Comparison of ENCODE assay signal across 26 cellular contexts in genomic region chr12:13610280-13610679, GRCh38.
"Had no signal": no experiment of that assay in that cellular context is flagged by ENCODE, and none has a peak within 500 bp of the region (broad histone marks: within the 10 kb centered on the region; RNA-seq: fewer than 3 reads in every experiment).

No MANE protein-coding gene starts in this region.

- H3K4me1 Mint-ChIP-seq: immature natural killer cell; naive B cell; stimulated activated effector memory CD8-positive, alpha-beta T cell treated with anti-CD3 and anti-CD28 coated beads, Interleukin-12 subunit alpha, Interleukin-12 subunit beta, amount 100 ng/mL, for 72 hours had no signal

- H3K36me3 ChIP-seq: left ventricle myocardium inferior, ovary, prostate gland, sigmoid colon, spleen, suprapubic skin, thoracic aorta, tibial artery, upper lobe of right lung had no signal

- H3K27ac Mint-ChIP-seq: immature natural killer cell; mesothelial cell of epicardium; naive B cell; natural killer cell treated with Interleukin-12 subunit alpha and Interleukin-12 subunit beta and Interleukin-15 and Interleukin-18, amount 100 ng/mL, for 72 hours; stimulated activated effector memory CD8-positive, alpha-beta T cell treated with anti-CD3 and anti-CD28 coated beads, Interleukin-12 subunit alpha, Interleukin-12 subunit beta, amount 100 ng/mL, for 72 hours; stimulated activated naive CD8-positive, alpha-beta T cell treated with anti-CD3 and anti-CD28 coated beads, Interleukin-15, Interleukin-2, amounts not matched to agents 100 ng/mL and 50 ng/mL, for 24 hours had no signal

- H3K9me3 Mint-ChIP-seq: naive B cell; stimulated activated effector memory CD8-positive, alpha-beta T cell treated with anti-CD3 and anti-CD28 coated beads, Interleukin-12 subunit alpha, Interleukin-12 subunit beta, amount 100 ng/mL, for 72 hours; stimulated activated naive CD8-positive, alpha-beta T cell treated with anti-CD3 and anti-CD28 coated beads, Interleukin-15, Interleukin-2, amounts not matched to agents 100 ng/mL and 50 ng/mL, for 24 hours had no signal

- FAIRE-seq: islet of Langerhans, small intestine had no signal

- H3K27me3 Mint-ChIP-seq: stimulated activated naive CD8-positive, alpha-beta T cell treated with anti-CD3 and anti-CD28 coated beads, Interleukin-15, Interleukin-2, amounts not matched to agents 100 ng/mL and 50 ng/mL, for 24 hours had no signal

- H3K4me1 ChIP-seq: left ventricle myocardium inferior, prostate gland, sigmoid colon, spleen, suprapubic skin, tibial artery, upper lobe of right lung had no signal

- H3K9me3 ChIP-seq: left ventricle myocardium inferior, ovary, prostate gland, sigmoid colon, spleen, suprapubic skin, thoracic aorta, tibial artery, upper lobe of right lung had no signal

- H3K4me3 Mint-ChIP-seq: immature natural killer cell; mesothelial cell of epicardium; naive B cell; natural killer cell treated with Interleukin-12 subunit alpha and Interleukin-12 subunit beta and Interleukin-15 and Interleukin-18, amount 100 ng/mL, for 72 hours; stimulated activated effector memory CD8-positive, alpha-beta T cell treated with anti-CD3 and anti-CD28 coated beads, Interleukin-12 subunit alpha, Interleukin-12 subunit beta, amount 100 ng/mL, for 72 hours; stimulated activated naive CD8-positive, alpha-beta T cell treated with anti-CD3 and anti-CD28 coated beads, Interleukin-15, Interleukin-2, amounts not matched to agents 100 ng/mL and 50 ng/mL, for 24 hours had no signal

- H3K4me3 ChIP-seq: left ventricle myocardium inferior, lung, ovary, prostate gland, sigmoid colon, spleen, suprapubic skin, thoracic aorta, tibial artery, upper lobe of right lung had no signal

- ATAC-seq: natural killer cell treated with Interleukin-12 subunit alpha and Interleukin-12 subunit beta and Interleukin-15 and Interleukin-18, amount 100 ng/mL, for 72 hours; right cardiac atrium; stimulated activated effector memory CD8-positive, alpha-beta T cell treated with anti-CD3 and anti-CD28 coated beads, Interleukin-12 subunit alpha, Interleukin-12 subunit beta, amount 100 ng/mL, for 72 hours; upper lobe of right lung had no signal

- H3K36me3 Mint-ChIP-seq: immature natural killer cell; mesothelial cell of epicardium; natural killer cell treated with Interleukin-12 subunit alpha and Interleukin-12 subunit beta and Interleukin-15 and Interleukin-18, amount 100 ng/mL, for 72 hours; stimulated activated effector memory CD8-positive, alpha-beta T cell treated with anti-CD3 and anti-CD28 coated beads, Interleukin-12 subunit alpha, Interleukin-12 subunit beta, amount 100 ng/mL, for 72 hours had no signal

- H3K27me3 ChIP-seq: ovary, sigmoid colon, spleen, suprapubic skin, tibial artery, upper lobe of right lung had no signal

- DNase-seq: hypothalamus; immature natural killer cell; left ventricle myocardium inferior; mesendoderm; naive B cell; ovary; posterior cingulate gyrus; retina; right cardiac atrium; sigmoid colon; small intestine; spleen; stimulated activated CD4-positive, alpha-beta T cell treated with anti-CD3 and anti-CD28 coated beads, Interleukin-4, amount 100 ng/mL, for 24 hours; stimulated activated naive CD4-positive, alpha-beta T cell; tibial artery; trophoblast cell; upper lobe of right lung had no signal

- H3K27ac ChIP-seq: left ventricle myocardium inferior, ovary, prostate gland, sigmoid colon, spleen, suprapubic skin, thoracic aorta, tibial artery, upper lobe of right lung had no signal
